23 cellular contexts compared by ENCODE assay signal in genomic region chr17:28182559-28182958, GRCh38.
"Had no signal": no experiment of that assay in that cellular context is flagged by ENCODE, and none has a peak within 500 bp of the region (broad histone marks: within the 10 kb centered on the region; RNA-seq: fewer than 3 reads in every experiment).

No MANE protein-coding gene starts in this region.

- H2AFZ ChIP-seq: PC-9 had no signal

- H3K27me3 ChIP-seq: Peyer's patch, SJCRH30 had no signal

- H3K4me3 ChIP-seq: PC-9, Peyer's patch, SJCRH30, SK-N-MC had no signal

- H3K9me3 ChIP-seq: Peyer's patch, SJCRH30 had no signal

- FAIRE-seq: HepG2 had no signal

- ATAC-seq: HepG2, Right ventricle myocardium inferior had no signal

- H3K4me2 ChIP-seq: PC-9 had no signal

- H3K27ac ChIP-seq: PC-9, Peyer's patch, SJCRH30, SK-N-MC had no signal

- DNase-seq: IMR-90, Karpas-422, KG1, MM.1S, NCI-H1092 treated with DMSO at 0.1 percent for 48 hours, NCI-H1436, NCI-H187, NCI-H2029, NCI-H2081 treated with DMSO at 0.1 percent for 48 hours, NCI-H2171, NCI-H226, NCI-H446, NCI-H510A, NCI-H524 treated with DMSO at 0.1 percent for 48 hours, NCI-H69, NCI-H774, PC-9, Peyer's patch, SHP77 treated with DMSO at 0.1 percent for 48 hours, SJCRH30 had no signal

- H3K4me1 ChIP-seq: Peyer's patch, SJCRH30 had no signal
